ENCODE assay signal across 25 cellular contexts in the genomic region with DNA sequence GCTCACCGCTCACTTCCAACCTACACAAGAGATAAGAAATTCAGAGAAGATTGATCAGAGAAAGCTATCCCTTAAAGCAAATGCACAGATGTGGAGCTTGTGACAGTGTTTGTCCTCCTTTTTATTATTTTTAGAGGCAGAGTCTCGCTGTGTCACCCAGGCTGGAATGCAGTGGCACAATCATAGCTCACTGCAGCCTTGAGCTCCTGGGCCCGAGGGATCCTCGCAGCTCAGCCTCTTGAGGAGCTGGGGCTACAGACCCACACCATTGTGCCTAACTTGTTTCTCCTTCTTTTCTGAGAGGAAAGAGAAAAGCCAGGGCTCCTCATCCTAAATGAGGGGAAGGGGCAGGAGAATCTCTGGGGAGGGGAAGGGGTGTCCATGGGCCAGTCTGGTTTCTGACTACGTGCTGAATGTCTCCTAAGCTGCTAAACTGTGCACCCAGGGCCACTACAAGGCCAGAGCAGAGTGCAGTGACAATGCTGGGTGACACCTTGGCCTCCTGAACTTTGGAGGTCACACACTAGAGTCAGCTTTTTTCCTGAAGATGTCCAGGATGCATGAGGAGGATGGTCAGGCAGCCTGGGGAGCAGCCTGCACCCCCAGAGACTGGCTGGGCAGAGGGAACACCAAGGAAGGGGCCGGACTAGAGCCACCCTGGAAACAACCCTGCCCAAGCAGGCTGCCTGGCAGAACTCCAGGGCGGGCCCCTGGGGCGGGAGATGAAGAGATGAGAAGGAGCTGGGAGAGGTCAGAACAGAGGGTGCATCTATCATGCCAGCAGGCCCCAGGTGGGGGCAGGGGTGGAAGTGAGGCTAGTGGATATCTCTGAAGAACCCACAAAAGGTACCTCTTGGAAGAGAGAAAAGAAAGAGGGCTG. TPM values are rescaled to one million over a fixed set of nuclear protein-coding genes. Genes with fewer than 3 reads are reported as not detected.
DNase-seq lines count a peak whose midpoint lies in the region; ATAC-seq and TF ChIP-seq lines count a peak whose summit lies in the region.
"Had no signal": no experiment of that assay in that cellular context is flagged by ENCODE, and none has a peak within 500 bp of the region (broad histone marks: within the 10 kb centered on the region; RNA-seq: fewer than 3 reads in every experiment).

No MANE protein-coding gene starts in this region.

- H3K27me3 ChIP-seq in Peyer's patch (no peaks in the 10 kb centered on the region), mesenchymal stem cell (ENCODE audit: control insufficient read depth in 1 of 2, insufficient read depth in 1 of 2, low read length in 2 of 2) (peaks cover 0 to 66% of the 10 kb centered on the region in 2 experiments), transverse colon (no peaks in the 10 kb centered on the region), PC-3 (ENCODE audit: low read length) (no peaks in the 10 kb centered on the region)
- H3K27me3 ChIP-seq: MG63, SJSA1 had no signal

- no peak overlapping the region for H4K8ac ChIP-seq in mesenchymal stem cell (ENCODE audit: low read length)

- peaks cover 2% of the 10 kb centered on the region for H3K27me3 Mint-ChIP-seq in activated CD8-positive, alpha-beta memory T cell treated with anti-CD3 and anti-CD28 coated beads, Interleukin-2, amount 10 ng/mL, durations not matched to agents 7 days and 5 days

- TF ChIP-seq POLR2A in Peyer's patch (IDR thresholded peaks at IDR 0.05) (no peak), transverse colon (IDR thresholded peaks at IDR 0.05) (no peak)

- H3K27ac ChIP-seq in Peyer's patch (peak overlapping the region in 2 of 4 donors; percentile 79 to 91), mesenchymal stem cell (ENCODE audit: low read length, poor library complexity, severe bottlenecking) (no peak overlapping the region), transverse colon (peak overlapping the region; percentile 80 to 84 (median 82)), PC-3 (ENCODE audit: low read length) (no peak overlapping the region)
- H3K27ac ChIP-seq: SJSA1 had no signal

- H3K27ac Mint-ChIP-seq in activated CD8-positive, alpha-beta memory T cell treated with anti-CD3 and anti-CD28 coated beads, Interleukin-2, amount 10 ng/mL, durations not matched to agents 7 days and 5 days, result no peak overlapping the region
- H3K27ac Mint-ChIP-seq: IgD-negative memory B cell had no signal

- H3K79me1 ChIP-seq in mesenchymal stem cell (replicated peaks; ENCODE audit: low read length, poor library complexity, severe bottlenecking), result no peaks in the 10 kb centered on the region

- H3K9ac ChIP-seq in mesenchymal stem cell (ENCODE audit: low read length), result no peak overlapping the region
- H3K9ac ChIP-seq in PC-3 (ENCODE audit: low read length), result no peak overlapping the region

- no peak overlapping the region for H3K4ac ChIP-seq in mesenchymal stem cell (ENCODE audit: low read depth in 1 of 2, low read length in 2 of 2)

- DNase-seq in activated CD8-positive, alpha-beta memory T cell treated with anti-CD3 and anti-CD28 coated beads, Interleukin-2, amount 50 U/mL, for 48 hours, result peak; percentile 25
- DNase-seq in activated CD8-positive, alpha-beta memory T cell treated with anti-CD3 and anti-CD28 coated beads, Interleukin-2, amount 10 ng/mL, durations not matched to agents 7 days and 5 days, result no peak
- DNase-seq in Peyer's patch, result peak in 2 of 3 donors; percentile 62 to 82
- no peak for DNase-seq in mesenchymal stem cell
- peak; percentile 70 for DNase-seq in transverse colon
- DNase-seq in NCI-H1930 (lab: John Stamatoyannopoulos, UW), result no peak
- no peak for DNase-seq in PC-3
- DNase-seq: 8988T; AML-193; EL; GF-D8; Karpas-422; MG63; NCI-H1417; NCI-H1694 treated with DMSO at 0.1 percent for 48 hours; NCI-H2107; NCI-H510A; NCI-H748 treated with DMSO at 0.1 percent for 48 hours; NK-92 treated with Interleukin-12 subunit alpha and Interleukin-12 subunit beta, amount 100 ng/mL, for 24 hours had no signal

- H3K4me3 ChIP-seq in Peyer's patch (no peak overlapping the region), mesenchymal stem cell (ENCODE audit: insufficient read depth in 1 of 2, low read depth in 1 of 2, low read length in 2 of 2) (no peak overlapping the region), transverse colon (no peak overlapping the region), PC-3 (ENCODE audit: low read length) (no peak overlapping the region)
- H3K4me3 ChIP-seq: MG63, SJSA1 had no signal

- no peaks in the 10 kb centered on the region for H3K9me3 Mint-ChIP-seq in activated CD8-positive, alpha-beta memory T cell treated with anti-CD3 and anti-CD28 coated beads, Interleukin-2, amount 10 ng/mL, durations not matched to agents 7 days and 5 days (ENCODE audit: low read depth)

- H3K4me1 ChIP-seq in Peyer's patch (peaks cover 0 to 35% (median 6%) of the 10 kb centered on the region in 4 donors), mesenchymal stem cell (ENCODE audit: control insufficient read depth, insufficient read depth, low read depth, low read length) (peaks cover 12% of the 10 kb centered on the region), transverse colon (peaks cover 21 to 52% (median 39%) of the 10 kb centered on the region in 4 donors), PC-3 (ENCODE audit: insufficient read depth, low read length) (peaks cover 18% of the 10 kb centered on the region)

- no peak overlapping the region for H3K14ac ChIP-seq in mesenchymal stem cell (ENCODE audit: low read length in 2 of 2)

- no peaks in the 10 kb centered on the region for H3F3A ChIP-seq in PC-3 (ENCODE audit: low read length, unreplicated experiment)

- no TSS peak for BruUV-seq in PC-3 (replicated peaks; lab: Mats Ljungman, UMichigan)

- no peaks in the 10 kb centered on the region for H4K20me1 ChIP-seq in PC-3 (ENCODE audit: low read length)

- no peak overlapping the region for H3K23ac ChIP-seq in mesenchymal stem cell (ENCODE audit: low read length in 2 of 2)

- CTCF ChIA-PET in activated CD8-positive, alpha-beta memory T cell treated with anti-CD3 and anti-CD28 coated beads, Interleukin-2, amount 10 ng/mL, durations not matched to agents 7 days and 5 days (lab: Charles Lee), result no interaction called here
- CTCF ChIA-PET in PC-3 (lab: Charles Lee), result no interaction called here

- no peaks in the 10 kb centered on the region for H3K9me3 ChIP-seq in Peyer's patch
- H3K9me3 ChIP-seq in mesenchymal stem cell (ENCODE audit: control insufficient read depth, low read length), result peaks cover 18% of the 10 kb centered on the region
- peaks cover 0 to under 1% of the 10 kb centered on the region in 2 donors for H3K9me3 ChIP-seq in transverse colon
- no peaks in the 10 kb centered on the region for H3K9me3 ChIP-seq in PC-3 (ENCODE audit: low read length)
- H3K9me3 ChIP-seq: MG63, SJSA1 had no signal

- in situ Hi-C loops in transverse colon (cut with MboI; ENCODE audit: low pct_ligation_motif_present in 1 of 4, low pct_unique_long_range_greater_than_20kb in 1 of 4, low sequenced_read_pairs in 3 of 4), result no loop called here

- H2AFZ ChIP-seq in mesenchymal stem cell (ENCODE audit: low read depth, low read length) (no peak overlapping the region), PC-3 (ENCODE audit: low read length) (no peak overlapping the region)

- H3K9me2 ChIP-seq in PC-3 (replicated peaks; ENCODE audit: low read length), result no peaks in the 10 kb centered on the region

- intact Hi-C loops in transverse colon (cut with DNase I; ENCODE audit: low total_unique reads) (no loop called here), PC-3 (cut with micrococcal nuclease) (no loop called here)

- H3K36me3 Mint-ChIP-seq in activated CD8-positive, alpha-beta memory T cell treated with anti-CD3 and anti-CD28 coated beads, Interleukin-2, amount 10 ng/mL, durations not matched to agents 7 days and 5 days, result no peaks in the 10 kb centered on the region

- H2BK120ac ChIP-seq in mesenchymal stem cell (ENCODE audit: low read depth, low read length), result no peak overlapping the region

- H3K79me2 ChIP-seq in PC-3 (ENCODE audit: low read length), result no peaks in the 10 kb centered on the region

- H3K36me3 ChIP-seq in Peyer's patch (no peaks in the 10 kb centered on the region), mesenchymal stem cell (ENCODE audit: control insufficient read depth in 1 of 2, insufficient read depth in 2 of 2, low read depth in 1 of 2, low read length in 2 of 2) (no peaks in the 10 kb centered on the region), transverse colon (no peaks in the 10 kb centered on the region), PC-3 (ENCODE audit: low read depth, low read length) (no peaks in the 10 kb centered on the region)
- H3K36me3 ChIP-seq: MG63, SJSA1 had no signal

- WGBS in mesenchymal stem cell, result 84% methylated on average over 7 of the region's 8 CpGs
- WGBS in transverse colon (ENCODE audit: low coverage in 1 of 2), 2 donors, result 70 to 100% methylated on average over 1 to 8 of the region's 8 CpGs

- no peak overlapping the region for H3K4me3 Mint-ChIP-seq in activated CD8-positive, alpha-beta memory T cell treated with anti-CD3 and anti-CD28 coated beads, Interleukin-2, amount 10 ng/mL, durations not matched to agents 7 days and 5 days

- no peak overlapping the region for H3K4me2 ChIP-seq in mesenchymal stem cell (ENCODE audit: low read length, poor library complexity, severe bottlenecking)
- no peak overlapping the region for H3K4me2 ChIP-seq in PC-3 (ENCODE audit: low read length)

- peak overlapping the region; percentile 28 for H2AK5ac ChIP-seq in mesenchymal stem cell (ENCODE audit: low read length, severe bottlenecking)

- no peak overlapping the region for H4K91ac ChIP-seq in mesenchymal stem cell (ENCODE audit: low read length)

- H2BK15ac ChIP-seq in mesenchymal stem cell (ENCODE audit: low read depth, poor library complexity, severe bottlenecking), result no peak overlapping the region

- TF ChIP-seq EP300 in transverse colon (IDR thresholded peaks at IDR 0.05; ENCODE audit: low read depth), result no peak

- H3K4me1 Mint-ChIP-seq in activated CD8-positive, alpha-beta memory T cell treated with anti-CD3 and anti-CD28 coated beads, Interleukin-2, amount 10 ng/mL, durations not matched to agents 7 days and 5 days, result no peaks in the 10 kb centered on the region
- H3K4me1 Mint-ChIP-seq: IgD-negative memory B cell had no signal

- ATAC-seq in activated CD8-positive, alpha-beta memory T cell treated with anti-CD3 and anti-CD28 coated beads, Interleukin-2, amount 10 ng/mL, durations not matched to agents 7 days and 5 days, result no peak
- ATAC-seq in PC-3 (no peak), GM21515 (IDR thresholded peaks at IDR 0.05; ENCODE audit: unreplicated experiment) (no peak)
- ATAC-seq: HCT116, Right ventricle myocardium inferior had no signal

- POLR2A ChIA-PET in PC-3 (lab: Charles Lee; ENCODE audit: unreplicated experiment), result no interaction called here

- no peak overlapping the region for H2BK12ac ChIP-seq in mesenchymal stem cell (ENCODE audit: low read length in 2 of 2)

- TF ChIP-seq CTCF in Peyer's patch (IDR thresholded peaks at IDR 0.05) (no peak), transverse colon (IDR thresholded peaks at IDR 0.05) (no peak), PC-3 (conservative IDR thresholded peaks at IDR 0.05; ENCODE audit: low read depth, low read length) (no peak)

- H3K18ac ChIP-seq in mesenchymal stem cell (ENCODE audit: low read depth in 1 of 2, low read length in 2 of 2), result no peak overlapping the region

- peak overlapping the region; percentile 66 for H2BK5ac ChIP-seq in mesenchymal stem cell (ENCODE audit: low read depth, low read length, poor library complexity, severe bottlenecking)

RNA-seq across cellular contexts. Expression of a gene that starts 55.5 kb away (rescaled TPM):
- not detected for total RNA-seq in activated CD8-positive, alpha-beta memory T cell treated with anti-CD3 and anti-CD28 coated beads, Interleukin-2, amount 10 ng/mL, durations not matched to agents 7 days and 5 days
- total RNA-seq in Peyer's patch (100 to 1,000 TPM in 1 of 4 donors, 10 to 100 TPM in 3; 33.8 to 128 (median 58.9) TPM), transverse colon (100 to 1,000 TPM in 3 of 4 donors, 10 to 100 TPM in 1; 35.2 to 236 (median 170) TPM), PC-3 (2014; rRNA removed) (not detected in 2 replicates)
- 2.3 TPM for polyA plus RNA-seq in mesenchymal stem cell (2013, experiment 1 of 2)
- polyA plus RNA-seq in mesenchymal stem cell (2013, experiment 2 of 2), result 2.2 TPM
- total RNA-seq: SJSA1 had no signal
- polyA plus RNA-seq: AG04450, IgD-negative memory B cell had no signal

Comparison
In these comparisons a context has a peak if more than half of its experiments do, and no peak if none do; other contexts are left out.
1. DNase-seq: peak in activated CD8-positive, alpha-beta memory T cell treated with anti-CD3 and anti-CD28 coated beads, Interleukin-2, amount 50 U/mL, for 48 hours (single experiment), Peyer's patch (2 of 3) and transverse colon (single experiment); none in activated CD8-positive, alpha-beta memory T cell treated with anti-CD3 and anti-CD28 coated beads, Interleukin-2, amount 10 ng/mL, durations not matched to agents 7 days and 5 days (single experiment), mesenchymal stem cell (single experiment), NCI-H1930 (0 of 2) and PC-3 (single experiment).
2. H3K27ac ChIP-seq: peak in transverse colon (4 of 4); none in mesenchymal stem cell (single experiment) and PC-3 (single experiment).
3. RNA of a gene that starts 55.5 kb away (total RNA-seq): 35.2 to 236 TPM in transverse colon and 33.8 to 128 TPM in Peyer's patch; not detected in activated CD8-positive, alpha-beta memory T cell treated with anti-CD3 and anti-CD28 coated beads, Interleukin-2, amount 10 ng/mL, durations not matched to agents 7 days and 5 days and not detected in PC-3; every median in the first group is over 10 times any median in the second.